Comparison of ENCODE assay signal across 1 cellular context in the genomic region with DNA sequence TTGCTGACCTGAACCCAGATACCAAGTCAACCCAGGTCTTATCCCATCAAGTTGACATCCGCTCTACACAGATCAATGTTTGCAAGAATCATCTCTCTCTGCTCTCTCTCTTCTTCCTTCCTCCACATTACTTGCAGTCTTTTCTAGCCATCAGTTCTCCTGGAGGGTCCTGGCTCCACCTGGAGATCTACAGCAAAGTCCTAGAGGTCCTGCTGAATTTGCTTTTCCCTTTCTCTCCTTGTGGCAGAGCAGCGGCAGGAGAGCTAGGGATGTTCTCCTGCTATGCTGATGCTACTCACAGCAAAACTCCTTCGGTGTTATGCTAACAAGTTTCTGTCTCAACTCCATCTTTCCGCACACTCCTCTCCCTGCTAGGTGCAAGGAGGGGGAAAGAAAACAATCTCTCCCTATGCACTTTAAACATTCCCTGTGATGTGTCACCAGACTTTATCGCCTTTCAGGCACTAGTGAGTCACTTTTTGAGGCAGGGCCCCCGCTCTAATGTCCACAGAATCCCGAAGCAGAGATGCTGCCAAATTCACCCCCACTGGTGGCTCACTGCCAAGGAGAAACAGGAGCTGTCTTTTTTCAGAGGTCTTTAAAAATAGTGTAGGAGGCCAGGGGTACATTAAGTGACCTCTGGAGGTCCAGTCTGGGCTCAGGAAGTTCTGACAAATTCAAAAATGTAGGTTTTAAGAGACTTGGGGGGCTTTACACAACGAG.
TF ChIP-seq lines count a peak whose summit lies in the region.

No MANE protein-coding gene starts in this region.

TF ChIP-seq in GM23338, 12 proteins besides CTCF, POLR2A, EP300 and RAD21 (continued from another document):
- TF ChIP-seq REST (IDR thresholded peaks at IDR 0.05; ENCODE audit: unreplicated experiment), result no peak
- no peak for TF ChIP-seq POLR2AphosphoS5 (IDR thresholded peaks at IDR 0.05; ENCODE audit: low read depth)
- TF ChIP-seq, protein P1, sequence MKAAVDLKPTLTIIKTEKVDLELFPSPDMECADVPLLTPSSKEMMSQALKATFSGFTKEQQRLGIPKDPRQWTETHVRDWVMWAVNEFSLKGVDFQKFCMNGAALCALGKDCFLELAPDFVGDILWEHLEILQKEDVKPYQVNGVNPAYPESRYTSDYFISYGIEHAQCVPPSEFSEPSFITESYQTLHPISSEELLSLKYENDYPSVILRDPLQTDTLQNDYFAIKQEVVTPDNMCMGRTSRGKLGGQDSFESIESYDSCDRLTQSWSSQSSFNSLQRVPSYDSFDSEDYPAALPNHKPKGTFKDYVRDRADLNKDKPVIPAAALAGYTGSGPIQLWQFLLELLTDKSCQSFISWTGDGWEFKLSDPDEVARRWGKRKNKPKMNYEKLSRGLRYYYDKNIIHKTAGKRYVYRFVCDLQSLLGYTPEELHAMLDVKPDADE (IDR thresholded peaks at IDR 0.05), result no peak
- no peak for TF ChIP-seq EZH2 (IDR thresholded peaks at IDR 0.05; ENCODE audit: low read depth, unreplicated experiment)
